ENCODE assay signal across 20 cellular contexts in the genomic region with DNA sequence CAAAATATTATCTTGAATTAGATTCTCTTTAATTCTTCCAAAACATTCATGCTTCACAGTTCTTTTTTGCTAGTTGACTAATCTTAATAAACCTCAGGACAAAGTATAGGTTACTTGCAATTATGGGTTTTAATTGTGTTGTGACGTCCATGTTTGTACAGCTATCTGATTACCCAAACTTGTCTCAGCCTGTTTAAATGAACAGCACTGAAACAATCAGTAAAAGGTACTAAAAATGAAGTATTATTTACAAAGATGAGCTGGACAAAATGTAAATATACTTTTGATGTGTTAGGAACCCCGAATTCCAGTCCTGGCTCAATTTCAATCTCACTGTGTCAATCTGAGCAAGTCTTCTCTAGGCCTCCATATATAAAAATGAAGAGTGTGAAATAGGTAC. TPM values are rescaled to one million over a fixed set of nuclear protein-coding genes. Genes with fewer than 3 reads are reported as not detected.
DNase-seq lines count a peak whose midpoint lies in the region; ATAC-seq, FAIRE-seq and TF ChIP-seq lines count a peak whose summit lies in the region.
"Had no signal": no experiment of that assay in that cellular context is flagged by ENCODE, and none has a peak within 500 bp of the region (broad histone marks: within the 10 kb centered on the region; RNA-seq: fewer than 3 reads in every experiment).

No MANE protein-coding gene starts in this region.

- peaks cover 1 to 4% of the 10 kb centered on the region in 2 donors for H3K9me3 Mint-ChIP-seq in activated T-cell treated with anti-CD3 and anti-CD28 coated beads, Interleukin-2, amount 50 U/mL, for 72 hours
- H3K9me3 Mint-ChIP-seq: GM23338 had no signal

- no TSS peak for BruUV-seq in PC-3 (replicated peaks; lab: Mats Ljungman, UMichigan)

- no peak for TF ChIP-seq RAD21 in A549 (conservative IDR thresholded peaks at IDR 0.05 in 1 of 2, IDR thresholded peaks at IDR 0.05 in 1 of 2)

- H2AFZ ChIP-seq in PC-3 (ENCODE audit: low read length), result no peak overlapping the region; the same call in 1 of the 2 replicates
- H2AFZ ChIP-seq: GM23338 had no signal

- no peak for TF ChIP-seq EP300 in A549 (IDR thresholded peaks at IDR 0.05)

- no peaks in the 10 kb centered on the region for H3F3A ChIP-seq in PC-3 (ENCODE audit: low read length, unreplicated experiment)

- peak; percentile 59 for FAIRE-seq in A549 (lab: Jason Lieb, UNC)
- FAIRE-seq: G401.6, GM12891 had no signal

- H3K9me2 ChIP-seq in PC-3 (replicated peaks; ENCODE audit: low read length), result no peaks in the 10 kb centered on the region

- no peak overlapping the region for H3K27ac ChIP-seq in A549
- peak overlapping the region; percentile 79 for H3K27ac ChIP-seq in PC-3 (ENCODE audit: low read length)
- H3K27ac ChIP-seq: BLaER1 treated with 17β-estradiol and CSF1 and Interleukin-3, amounts not matched to agents 10 nM and 100 nM had no signal

- H3K36me3 Mint-ChIP-seq in activated T-cell treated with anti-CD3 and anti-CD28 coated beads, Interleukin-2, amount 50 U/mL, for 72 hours (ENCODE audit: insufficient read depth in 2 of 2), result no peaks in the 10 kb centered on the region
- H3K36me3 Mint-ChIP-seq: CD4-positive, CD25-positive, alpha-beta regulatory T cell had no signal

- H3K27ac Mint-ChIP-seq in activated T-cell treated with anti-CD3 and anti-CD28 coated beads, Interleukin-2, amount 50 U/mL, for 72 hours, result no peak overlapping the region
- H3K27ac Mint-ChIP-seq: CD4-positive, CD25-positive, alpha-beta regulatory T cell; GM23338 had no signal

- no peak for TF ChIP-seq POLR2A in A549 (IDR thresholded peaks at IDR 0.05; ENCODE audit: low read length)

- H3K4me3 ChIP-seq in A549 (no peak overlapping the region), PC-3 (ENCODE audit: low read length) (no peak overlapping the region), epithelial cell of esophagus (ENCODE audit: low read length) (no peak overlapping the region)
- H3K4me3 ChIP-seq: BLaER1 treated with 17β-estradiol and CSF1 and Interleukin-3, amounts not matched to agents 10 nM and 100 nM; GM23338 had no signal

- CTCF ChIA-PET in A549 (lab: Yijun Ruan, JAX), result no interaction called here
- CTCF ChIA-PET in PC-3 (lab: Charles Lee), result no interaction called here

- H3K4me2 ChIP-seq in A549 (no peak overlapping the region), PC-3 (ENCODE audit: low read length) (peak overlapping the region; percentile 6; the same call in 1 of the 2 replicates)
- H3K4me2 ChIP-seq: BLaER1 treated with 17β-estradiol and CSF1 and Interleukin-3, amounts not matched to agents 10 nM and 100 nM; GM23338 had no signal

- no peak overlapping the region for H3K9ac ChIP-seq in PC-3 (ENCODE audit: low read length)
- H3K9ac ChIP-seq: BLaER1 treated with 17β-estradiol and CSF1 and Interleukin-3, amounts not matched to agents 10 nM and 100 nM had no signal

- H3K27me3 ChIP-seq in PC-3 (ENCODE audit: low read length), result no peaks in the 10 kb centered on the region

- no peaks in the 10 kb centered on the region for H3K27me3 Mint-ChIP-seq in activated T-cell treated with anti-CD3 and anti-CD28 coated beads, Interleukin-2, amount 50 U/mL, for 72 hours (ENCODE audit: low read depth)
- H3K27me3 Mint-ChIP-seq: CD4-positive, CD25-positive, alpha-beta regulatory T cell had no signal

- DNase-seq in NCI-H1105 treated with DMSO at 0.1 percent for 48 hours (lab: John Stamatoyannopoulos, UW) (peak; percentile 11), NCI-H1105 (lab: John Stamatoyannopoulos, UW) (no peak), A549 (ENCODE audit: low read depth in 1 of 2, low spot score in 1 of 2) (no peak), PC-3 (no peak), epithelial cell of esophagus (ENCODE audit: low read depth) (peak; percentile 53), germinal center (ENCODE audit: low spot score) (no peak)
- DNase-seq in activated T-cell treated with anti-CD3 and anti-CD28 coated beads, Interleukin-2, amount 50 U/mL, for 72 hours, result no peak
- no peak for DNase-seq in activated CD4-positive, alpha-beta T cell treated with anti-CD3 and anti-CD28 coated beads, Interleukin-2, amount 50 U/mL, for 4 hours
- DNase-seq: 8988T; ACHN; Calu3; CD4-positive, CD25-positive, alpha-beta regulatory T cell; DMS 273 treated with DMSO at 0.1 percent for 48 hours; DMS79 treated with DMSO at 0.1 percent for 48 hours; EL; H7 had no signal

- H3K36me3 ChIP-seq in PC-3 (ENCODE audit: low read depth, low read length), result no peaks in the 10 kb centered on the region
- H3K36me3 ChIP-seq: BLaER1 treated with 17β-estradiol and CSF1 and Interleukin-3, amounts not matched to agents 10 nM and 100 nM had no signal

- H3K4me1 Mint-ChIP-seq in activated T-cell treated with anti-CD3 and anti-CD28 coated beads, Interleukin-2, amount 50 U/mL, for 72 hours (ENCODE audit: low read depth), result no peaks in the 10 kb centered on the region
- H3K4me1 Mint-ChIP-seq: CD4-positive, CD25-positive, alpha-beta regulatory T cell had no signal

- intact Hi-C loops in PC-3 (cut with micrococcal nuclease), result no loop called here

- no peaks in the 10 kb centered on the region for H3K79me2 ChIP-seq in PC-3 (ENCODE audit: low read length)

- WGBS in A549 (ENCODE audit: missing lambda C conversion rate), result 18% methylated on average over 2 of the region's 2 CpGs

- no peak overlapping the region for H3K4me3 Mint-ChIP-seq in activated T-cell treated with anti-CD3 and anti-CD28 coated beads, Interleukin-2, amount 50 U/mL, for 72 hours
- H3K4me3 Mint-ChIP-seq: CD4-positive, CD25-positive, alpha-beta regulatory T cell; GM23338 had no signal

- no peak for TF ChIP-seq CTCF in A549 (IDR thresholded peaks at IDR 0.05)
- TF ChIP-seq CTCF in PC-3 (conservative IDR thresholded peaks at IDR 0.05; ENCODE audit: low read depth, low read length), result no peak
- no peak for TF ChIP-seq CTCF in epithelial cell of esophagus (IDR thresholded peaks at IDR 0.05; ENCODE audit: insufficient read depth, low read depth, low read length, missing control alignments)

- POLR2A ChIA-PET in A549 (lab: Yijun Ruan, JAX), result no interaction called here
- POLR2A ChIA-PET in PC-3 (lab: Charles Lee; ENCODE audit: unreplicated experiment), result no interaction called here

- ATAC-seq in A549, result no peak
- ATAC-seq in PC-3, result peak; percentile 22; the same call in 1 of the 2 replicates
- ATAC-seq in activated T-cell treated with anti-CD3 and anti-CD28 coated beads, Interleukin-2, amount 50 U/mL, for 72 hours (replicated peaks in 1 of 2), result no peak
- ATAC-seq: GM23338 had no signal

- H3K9me3 ChIP-seq in A549 (no peaks in the 10 kb centered on the region), PC-3 (ENCODE audit: low read length) (no peaks in the 10 kb centered on the region)
- H3K9me3 ChIP-seq: BLaER1 treated with 17β-estradiol and CSF1 and Interleukin-3, amounts not matched to agents 10 nM and 100 nM had no signal

- no peaks in the 10 kb centered on the region for H4K20me1 ChIP-seq in PC-3 (ENCODE audit: low read length)
- H4K20me1 ChIP-seq: BLaER1 treated with 17β-estradiol and CSF1 and Interleukin-3, amounts not matched to agents 10 nM and 100 nM had no signal

- no peaks in the 10 kb centered on the region for H3K4me1 ChIP-seq in A549
- H3K4me1 ChIP-seq in PC-3 (ENCODE audit: insufficient read depth, low read length), result peaks cover 18% of the 10 kb centered on the region
- H3K4me1 ChIP-seq: BLaER1 treated with 17β-estradiol and CSF1 and Interleukin-3, amounts not matched to agents 10 nM and 100 nM had no signal

TF ChIP-seq in A549, 52 proteins besides CTCF, POLR2A, EP300 and RAD21:
- TF ChIP-seq, protein P1, sequence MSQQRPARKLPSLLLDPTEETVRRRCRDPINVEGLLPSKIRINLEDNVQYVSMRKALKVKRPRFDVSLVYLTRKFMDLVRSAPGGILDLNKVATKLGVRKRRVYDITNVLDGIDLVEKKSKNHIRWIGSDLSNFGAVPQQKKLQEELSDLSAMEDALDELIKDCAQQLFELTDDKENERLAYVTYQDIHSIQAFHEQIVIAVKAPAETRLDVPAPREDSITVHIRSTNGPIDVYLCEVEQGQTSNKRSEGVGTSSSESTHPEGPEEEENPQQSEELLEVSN (IDR thresholded peaks at IDR 0.05; ENCODE audit: borderline replicate concordance, low read depth), result no peak
- TF ChIP-seq CBX8 (IDR thresholded peaks at IDR 0.05), result no peak
- TF ChIP-seq ZC3H11A (IDR thresholded peaks at IDR 0.05), result no peak
- TF ChIP-seq, protein P2, sequence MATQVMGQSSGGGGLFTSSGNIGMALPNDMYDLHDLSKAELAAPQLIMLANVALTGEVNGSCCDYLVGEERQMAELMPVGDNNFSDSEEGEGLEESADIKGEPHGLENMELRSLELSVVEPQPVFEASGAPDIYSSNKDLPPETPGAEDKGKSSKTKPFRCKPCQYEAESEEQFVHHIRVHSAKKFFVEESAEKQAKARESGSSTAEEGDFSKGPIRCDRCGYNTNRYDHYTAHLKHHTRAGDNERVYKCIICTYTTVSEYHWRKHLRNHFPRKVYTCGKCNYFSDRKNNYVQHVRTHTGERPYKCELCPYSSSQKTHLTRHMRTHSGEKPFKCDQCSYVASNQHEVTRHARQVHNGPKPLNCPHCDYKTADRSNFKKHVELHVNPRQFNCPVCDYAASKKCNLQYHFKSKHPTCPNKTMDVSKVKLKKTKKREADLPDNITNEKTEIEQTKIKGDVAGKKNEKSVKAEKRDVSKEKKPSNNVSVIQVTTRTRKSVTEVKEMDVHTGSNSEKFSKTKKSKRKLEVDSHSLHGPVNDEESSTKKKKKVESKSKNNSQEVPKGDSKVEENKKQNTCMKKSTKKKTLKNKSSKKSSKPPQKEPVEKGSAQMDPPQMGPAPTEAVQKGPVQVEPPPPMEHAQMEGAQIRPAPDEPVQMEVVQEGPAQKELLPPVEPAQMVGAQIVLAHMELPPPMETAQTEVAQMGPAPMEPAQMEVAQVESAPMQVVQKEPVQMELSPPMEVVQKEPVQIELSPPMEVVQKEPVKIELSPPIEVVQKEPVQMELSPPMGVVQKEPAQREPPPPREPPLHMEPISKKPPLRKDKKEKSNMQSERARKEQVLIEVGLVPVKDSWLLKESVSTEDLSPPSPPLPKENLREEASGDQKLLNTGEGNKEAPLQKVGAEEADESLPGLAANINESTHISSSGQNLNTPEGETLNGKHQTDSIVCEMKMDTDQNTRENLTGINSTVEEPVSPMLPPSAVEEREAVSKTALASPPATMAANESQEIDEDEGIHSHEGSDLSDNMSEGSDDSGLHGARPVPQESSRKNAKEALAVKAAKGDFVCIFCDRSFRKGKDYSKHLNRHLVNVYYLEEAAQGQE (IDR thresholded peaks at IDR 0.05), result no peak
- TF ChIP-seq BHLHE40 (IDR thresholded peaks at IDR 0.05; ENCODE audit: low read depth, low read length), result no peak
TF ChIP-seq in A549: peak in this region for 0.

RNA-seq across cellular contexts. Expression of a gene that starts 57.4 kb away (rescaled TPM):
- polyA plus RNA-seq in A549 (2011; rRNA removed) (0.24 and 0.26 TPM in 2 replicates), A549 (2017; fragmentation: RNase III; extraction: RNeasy Plus Mini Kit Qiagen cat#74134 plus additional on column Dnase treatment) (not detected in 3 replicates)
- polyA plus RNA-seq in A549 (2012; cell fraction: cytosol; rRNA removed), result not detected in 2 replicates
- polyA plus RNA-seq in A549 (2012; cell fraction: nucleus; rRNA removed), result not detected in 2 replicates
- polyA minus RNA-seq in A549 (2011; rRNA and poly(A)+ RNA removed), result 0.15 TPM in 1 of 2 replicates, not detected in the other
- total RNA-seq in PC-3 (2014; rRNA removed), result 0.07 TPM in 1 of 2 replicates, not detected in the other
- not detected for total RNA-seq in activated T-cell treated with anti-CD3 and anti-CD28 coated beads, Interleukin-2, amount 50 U/mL, for 72 hours
- total RNA-seq: CD4-positive, CD25-positive, alpha-beta regulatory T cell; GM23338 had no signal
- polyA plus RNA-seq: CD4-positive, CD25-positive, alpha-beta regulatory T cell; GM23338 had no signal

Comparison
In these comparisons a context has a peak if more than half of its experiments do, and no peak if none do; other contexts are left out.
1. DNase-seq: peak in NCI-H1105 treated with DMSO at 0.1 percent for 48 hours (single experiment) and epithelial cell of esophagus (single experiment); none in NCI-H1105 (single experiment), A549 (0 of 2), PC-3 (single experiment), activated T-cell treated with anti-CD3 and anti-CD28 coated beads, Interleukin-2, amount 50 U/mL, for 72 hours (0 of 2), activated CD4-positive, alpha-beta T cell treated with anti-CD3 and anti-CD28 coated beads, Interleukin-2, amount 50 U/mL, for 4 hours (0 of 2) and germinal center (single experiment).